In the genomic region with DNA sequence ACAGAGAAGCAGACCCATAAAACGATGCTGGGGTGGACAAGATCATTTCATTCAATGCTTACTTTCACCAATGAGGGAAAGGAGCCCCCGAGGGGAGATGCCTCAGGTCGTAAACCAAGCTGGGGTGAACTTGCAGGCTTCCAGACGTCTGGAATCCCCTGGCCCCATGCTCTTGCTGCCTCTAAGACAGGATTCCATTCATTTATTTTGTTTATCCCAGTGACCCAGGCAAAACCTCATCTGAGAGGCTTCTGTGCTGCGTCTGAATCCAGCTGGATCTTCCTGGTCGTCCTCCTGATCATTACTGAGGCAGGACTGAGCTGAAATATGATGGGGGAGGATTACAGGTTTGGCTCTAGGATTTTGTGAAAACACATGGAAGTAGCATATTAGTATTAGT, we compare ENCODE assay signal across 25 cellular contexts.
"Had no signal": no experiment of that assay in that cellular context is flagged by ENCODE, and none has a peak within 500 bp of the region (broad histone marks: within the 10 kb centered on the region; RNA-seq: fewer than 3 reads in every experiment).

No MANE protein-coding gene starts in this region.

- H3K36me3 Mint-ChIP-seq: activated naive CD4-positive, alpha-beta T cell treated with anti-CD3 and anti-CD28 coated beads, Interleukin-2, amount 10 ng/mL, durations not matched to agents 7 days and 5 days; naive thymus-derived CD8-positive, alpha-beta T cell; neural progenitor cell had no signal

- DNase-seq: activated CD4-positive, alpha-beta memory T cell treated with anti-CD3 and anti-CD28 coated beads, Interleukin-2, amount 10 ng/mL, durations not matched to agents 7 days and 5 days; activated CD4-positive, alpha-beta T cell treated with anti-CD3 and anti-CD28 coated beads for 1 hour; activated CD4-positive, alpha-beta T cell treated with anti-CD3 and anti-CD28 coated beads, Interleukin-2, amount 10 ng/mL, durations not matched to agents 7 days and 5 days; activated CD8-positive, alpha-beta memory T cell treated with anti-CD3 and anti-CD28 coated beads, Interleukin-2, amount 50 U/mL, for 48 hours; activated gamma-delta T cell; activated naive CD4-positive, alpha-beta T cell treated with anti-CD3 and anti-CD28 coated beads, Interleukin-2, amount 10 ng/mL, durations not matched to agents 7 days and 5 days; activated T-cell treated with anti-CD3 and anti-CD28 coated beads, Interleukin-2, amount 50 U/mL, for 24 hours; body of pancreas; colonic mucosa; dorsolateral prefrontal cortex; effector memory CD4-positive, alpha-beta T cell; hippocampal formation; kidney; left colon; mammary epithelial cell; naive thymus-derived CD8-positive, alpha-beta T cell; occipital lobe; right cardiac atrium; spleen; stimulated activated naive CD4-positive, alpha-beta T cell; T-helper 17 cell; tibial artery had no signal

- H3K9ac ChIP-seq: neural progenitor cell had no signal

- H3K4me1 Mint-ChIP-seq: activated CD4-positive, alpha-beta memory T cell treated with anti-CD3 and anti-CD28 coated beads, Interleukin-2, amount 10 ng/mL, durations not matched to agents 7 days and 5 days; activated CD4-positive, alpha-beta T cell treated with anti-CD3 and anti-CD28 coated beads, Interleukin-2, amount 10 ng/mL, durations not matched to agents 7 days and 5 days; activated naive CD4-positive, alpha-beta T cell treated with anti-CD3 and anti-CD28 coated beads, Interleukin-2, amount 10 ng/mL, durations not matched to agents 7 days and 5 days; naive thymus-derived CD8-positive, alpha-beta T cell; T-helper 17 cell had no signal

- ATAC-seq: body of pancreas; gastroesophageal sphincter; left colon; naive thymus-derived CD8-positive, alpha-beta T cell; right cardiac atrium; T-helper 17 cell had no signal

- H3K4me3 ChIP-seq: body of pancreas, colonic mucosa, gastroesophageal sphincter, neural progenitor cell, spleen, suprapubic skin, tibial artery had no signal

- H3K9me3 Mint-ChIP-seq: activated CD4-positive, alpha-beta memory T cell treated with anti-CD3 and anti-CD28 coated beads, Interleukin-2, amount 10 ng/mL, durations not matched to agents 7 days and 5 days; activated CD4-positive, alpha-beta T cell treated with anti-CD3 and anti-CD28 coated beads, Interleukin-2, amount 10 ng/mL, durations not matched to agents 7 days and 5 days; activated naive CD4-positive, alpha-beta T cell treated with anti-CD3 and anti-CD28 coated beads, Interleukin-2, amount 10 ng/mL, durations not matched to agents 7 days and 5 days; activated T-cell treated with anti-CD3 and anti-CD28 coated beads, Interleukin-2, amount 50 U/mL, for 24 hours; naive thymus-derived CD8-positive, alpha-beta T cell; neural progenitor cell had no signal

- H3K4me3 Mint-ChIP-seq: activated CD4-positive, alpha-beta memory T cell treated with anti-CD3 and anti-CD28 coated beads, Interleukin-2, amount 10 ng/mL, durations not matched to agents 7 days and 5 days; activated CD4-positive, alpha-beta T cell treated with anti-CD3 and anti-CD28 coated beads, Interleukin-2, amount 10 ng/mL, durations not matched to agents 7 days and 5 days; activated naive CD4-positive, alpha-beta T cell treated with anti-CD3 and anti-CD28 coated beads, Interleukin-2, amount 10 ng/mL, durations not matched to agents 7 days and 5 days; activated T-cell treated with anti-CD3 and anti-CD28 coated beads, Interleukin-2, amount 50 U/mL, for 24 hours; naive thymus-derived CD8-positive, alpha-beta T cell; neural progenitor cell; T-helper 17 cell had no signal

- H3K4me1 ChIP-seq: body of pancreas, colonic mucosa, gastroesophageal sphincter, spleen, suprapubic skin, tibial artery had no signal

- H3K27me3 ChIP-seq: body of pancreas, colonic mucosa, gastroesophageal sphincter, neural progenitor cell, spleen, suprapubic skin, tibial artery had no signal

- H3K27ac Mint-ChIP-seq: activated CD4-positive, alpha-beta memory T cell treated with anti-CD3 and anti-CD28 coated beads, Interleukin-2, amount 10 ng/mL, durations not matched to agents 7 days and 5 days; activated CD4-positive, alpha-beta T cell treated with anti-CD3 and anti-CD28 coated beads, Interleukin-2, amount 10 ng/mL, durations not matched to agents 7 days and 5 days; activated naive CD4-positive, alpha-beta T cell treated with anti-CD3 and anti-CD28 coated beads, Interleukin-2, amount 10 ng/mL, durations not matched to agents 7 days and 5 days; activated T-cell treated with anti-CD3 and anti-CD28 coated beads, Interleukin-2, amount 50 U/mL, for 24 hours; naive thymus-derived CD8-positive, alpha-beta T cell; neural progenitor cell; T-helper 17 cell had no signal

- H3K9me3 ChIP-seq: body of pancreas, colonic mucosa, gastroesophageal sphincter, spleen, suprapubic skin, tibial artery had no signal

- H3K27ac ChIP-seq: body of pancreas, colonic mucosa, dorsolateral prefrontal cortex, gastroesophageal sphincter, neural progenitor cell, spleen, suprapubic skin, tibial artery had no signal

- H3K4me2 ChIP-seq: neural progenitor cell had no signal

- H3K27me3 Mint-ChIP-seq: activated CD4-positive, alpha-beta T cell treated with anti-CD3 and anti-CD28 coated beads, Interleukin-2, amount 10 ng/mL, durations not matched to agents 7 days and 5 days had no signal

- H3K36me3 ChIP-seq: colonic mucosa, gastroesophageal sphincter, neural progenitor cell, spleen, suprapubic skin had no signal
